In the genomic region with DNA sequence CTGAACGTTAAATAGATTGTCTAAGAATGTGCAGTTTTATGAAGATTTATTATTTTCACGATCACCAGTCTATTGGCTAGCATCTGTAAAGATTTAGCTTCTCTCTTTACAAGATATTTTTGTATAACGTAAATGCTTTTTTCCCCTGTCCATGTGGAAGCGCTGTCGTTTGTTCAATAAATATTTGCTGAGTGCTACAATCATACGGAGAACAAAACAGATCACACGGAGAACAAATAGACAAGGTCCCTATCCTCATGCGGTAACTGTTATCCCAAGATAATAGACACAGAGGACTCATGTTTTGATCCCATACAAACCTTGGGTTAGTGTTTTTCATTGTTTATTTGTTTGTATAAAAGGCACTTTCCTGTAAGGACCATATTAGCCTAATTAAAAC, we compare ENCODE assay signal across 15 cellular contexts.
A peak's percentile ranks its signal among the peaks of the same experiment; 100 is the strongest.
DNase-seq lines count a peak whose midpoint lies in the region; ATAC-seq lines count a peak whose summit lies in the region.
"Had no signal": no experiment of that assay in that cellular context is flagged by ENCODE, and none has a peak within 500 bp of the region (broad histone marks: within the 10 kb centered on the region; RNA-seq: fewer than 3 reads in every experiment).

No MANE protein-coding gene starts in this region.

- no peaks in the 10 kb centered on the region for H3K9me3 ChIP-seq in mesenchymal stem cell (ENCODE audit: control insufficient read depth, low read length)
- H3K9me3 ChIP-seq: ascending aorta had no signal

- H3K4me1 ChIP-seq in mesenchymal stem cell (ENCODE audit: control insufficient read depth, insufficient read depth, low read depth, low read length), result no peaks in the 10 kb centered on the region
- H3K4me1 ChIP-seq: ascending aorta had no signal

- H4K8ac ChIP-seq in mesenchymal stem cell (ENCODE audit: low read length), result no peak overlapping the region

- no peak overlapping the region for H2BK5ac ChIP-seq in mesenchymal stem cell (ENCODE audit: low read depth, low read length, poor library complexity, severe bottlenecking)

- H3K4me2 ChIP-seq in mesenchymal stem cell (ENCODE audit: low read length, poor library complexity, severe bottlenecking), result no peak overlapping the region
- H3K4me2 ChIP-seq: KMS-11 had no signal

- H3K18ac ChIP-seq in mesenchymal stem cell (ENCODE audit: low read depth in 1 of 2, low read length in 2 of 2), result no peak overlapping the region

- H3K9ac ChIP-seq in mesenchymal stem cell (ENCODE audit: low read length), result peak overlapping the region; percentile 77
- H3K9ac ChIP-seq: KMS-11 had no signal

- H3K36me3 ChIP-seq in mesenchymal stem cell (ENCODE audit: control insufficient read depth in 1 of 2, insufficient read depth in 2 of 2, low read depth in 1 of 2, low read length in 2 of 2), result no peaks in the 10 kb centered on the region
- H3K36me3 ChIP-seq: ascending aorta had no signal

- no peak overlapping the region for H3K14ac ChIP-seq in mesenchymal stem cell (ENCODE audit: low read length in 2 of 2)

- H3K27me3 ChIP-seq in mesenchymal stem cell (ENCODE audit: control insufficient read depth in 1 of 2, insufficient read depth in 1 of 2, low read length in 2 of 2), result no peaks in the 10 kb centered on the region
- H3K27me3 ChIP-seq: ascending aorta had no signal

- no peak overlapping the region for H3K23ac ChIP-seq in mesenchymal stem cell (ENCODE audit: low read length in 2 of 2)

- H3K79me1 ChIP-seq in mesenchymal stem cell (replicated peaks; ENCODE audit: low read length, poor library complexity, severe bottlenecking), result peaks cover 24% of the 10 kb centered on the region

- ATAC-seq in GM21825 (IDR thresholded peaks at IDR 0.05; ENCODE audit: unreplicated experiment), result no peak
- ATAC-seq: activated T-helper 17 cell treated with anti-CD3 and anti-CD28 coated beads, Interleukin-2, amount 50 U/mL, for 72 hours; right cardiac atrium had no signal

- H2BK12ac ChIP-seq in mesenchymal stem cell (ENCODE audit: low read length in 2 of 2), result no peak overlapping the region

- WGBS in mesenchymal stem cell, result 82% methylated on average over 8 of the region's 8 CpGs

- H2AFZ ChIP-seq in mesenchymal stem cell (ENCODE audit: low read depth, low read length), result no peak overlapping the region

- no peak overlapping the region for H2BK120ac ChIP-seq in mesenchymal stem cell (ENCODE audit: low read depth, low read length)

- no peak overlapping the region for H4K91ac ChIP-seq in mesenchymal stem cell (ENCODE audit: low read length)

- H3K4ac ChIP-seq in mesenchymal stem cell (ENCODE audit: low read depth in 1 of 2, low read length in 2 of 2), result no peak overlapping the region

- peak overlapping the region in 1 of 2 experiments; percentile 68 for H3K4me3 ChIP-seq in mesenchymal stem cell (ENCODE audit: insufficient read depth in 1 of 2, low read depth in 1 of 2, low read length in 2 of 2)
- H3K4me3 ChIP-seq: ascending aorta, SK-N-MC had no signal

- peak; percentile 99 for DNase-seq in DMS53 (lab: John Stamatoyannopoulos, UW)
- DNase-seq in NCI-H2029 treated with DMSO at 0.1 percent for 48 hours (lab: John Stamatoyannopoulos, UW), result peak; percentile 65
- peak; percentile 37 for DNase-seq in astrocyte of the hippocampus (ENCODE audit: low read depth, low spot score)
- no peak for DNase-seq in mesenchymal stem cell
- no peak for DNase-seq in activated gamma-delta T cell treated with Interleukin-2 at 50 U/mL for 16 hours
- no peak for DNase-seq in C1 segment of cervical spinal cord (lab: John Stamatoyannopoulos, UW)
- no peak for DNase-seq in activated CD4-positive, CD25-positive, alpha-beta regulatory T cell treated with anti-CD3 and anti-CD28 coated beads, Interleukin-2, amount 50 U/mL, for 72 hours
- DNase-seq: activated CD4-positive, alpha-beta memory T cell treated with anti-CD3 and anti-CD28 coated beads, Interleukin-2, amount 10 ng/mL, durations not matched to agents 7 days and 5 days; NCI-H2171 treated with DMSO at 0.1 percent for 48 hours; right cardiac atrium had no signal

- H3K27ac ChIP-seq in mesenchymal stem cell (ENCODE audit: low read length, poor library complexity, severe bottlenecking), result no peak overlapping the region
- H3K27ac ChIP-seq: ascending aorta, KMS-11, SK-N-MC had no signal

- no peak overlapping the region for H2AK5ac ChIP-seq in mesenchymal stem cell (ENCODE audit: low read length, severe bottlenecking)

- no peak overlapping the region for H2BK15ac ChIP-seq in mesenchymal stem cell (ENCODE audit: low read depth, poor library complexity, severe bottlenecking)

Comparison
In these comparisons a context has a peak if more than half of its experiments do, and no peak if none do; other contexts are left out.
1. DNase-seq: peak in DMS53 (single experiment), NCI-H2029 treated with DMSO at 0.1 percent for 48 hours (single experiment) and astrocyte of the hippocampus (single experiment); none in mesenchymal stem cell (single experiment), activated gamma-delta T cell treated with Interleukin-2 at 50 U/mL for 16 hours (single experiment), C1 segment of cervical spinal cord (0 of 14) and activated CD4-positive, CD25-positive, alpha-beta regulatory T cell treated with anti-CD3 and anti-CD28 coated beads, Interleukin-2, amount 50 U/mL, for 72 hours (single experiment).